ENCODE assay signal across 21 cellular contexts in genomic region chr3:172211123-172211522, GRCh38.
DNase-seq lines count a peak whose midpoint lies in the region; ATAC-seq and TF ChIP-seq lines count a peak whose summit lies in the region.
"Had no signal": no experiment of that assay in that cellular context is flagged by ENCODE, and none has a peak within 500 bp of the region (broad histone marks: within the 10 kb centered on the region; RNA-seq: fewer than 3 reads in every experiment).

No MANE protein-coding gene starts in this region.

- peaks cover 79% of the 10 kb centered on the region for H3K79me2 ChIP-seq in mammary epithelial cell (ENCODE audit: insufficient read depth, low read length)

- H3K9ac ChIP-seq in mammary epithelial cell (ENCODE audit: insufficient read depth, low read length), result no peak overlapping the region
- H3K9ac ChIP-seq in mesenchymal stem cell (ENCODE audit: low read length), result peak overlapping the region; percentile 59
- H3K9ac ChIP-seq: BLaER1 treated with 17β-estradiol and CSF1 and Interleukin-3, amounts not matched to agents 10 nM and 100 nM had no signal

- no peaks in the 10 kb centered on the region for H3K9me3 Mint-ChIP-seq in MCF 10A (ENCODE audit: unreplicated experiment)

- WGBS in mammary epithelial cell (ENCODE audit: low coverage, missing lambda C conversion rate), result 82% methylated on average over 2 of the region's 2 CpGs
- WGBS in mesenchymal stem cell, result 93% methylated on average over 2 of the region's 2 CpGs

- H2AFZ ChIP-seq in mammary epithelial cell (ENCODE audit: low read depth, low read length) (no peak overlapping the region), mesenchymal stem cell (ENCODE audit: low read depth, low read length) (no peak overlapping the region)

- no peak overlapping the region for H3K4me3 ChIP-seq in mammary epithelial cell (replicated peaks in 1 of 3; ENCODE audit: insufficient read depth in 1 of 3, low read depth in 2 of 3, low read length in 3 of 3)
- no peak overlapping the region for H3K4me3 ChIP-seq in RWPE2 (ENCODE audit: severe bottlenecking)
- H3K4me3 ChIP-seq in mesenchymal stem cell (ENCODE audit: insufficient read depth in 1 of 2, low read depth in 1 of 2, low read length in 2 of 2), result no peak overlapping the region
- H3K4me3 ChIP-seq in upper lobe of right lung, result no peak overlapping the region
- H3K4me3 ChIP-seq: BLaER1 treated with 17β-estradiol and CSF1 and Interleukin-3, amounts not matched to agents 10 nM and 100 nM; GM12878 had no signal

- no peak overlapping the region for H3K4ac ChIP-seq in mesenchymal stem cell (ENCODE audit: low read depth in 1 of 2, low read length in 2 of 2)

- BruUV-seq in mammary epithelial cell (replicated peaks; lab: Mats Ljungman, UMichigan) (no TSS peak), MCF 10A (replicated peaks; lab: Mats Ljungman, UMichigan) (no TSS peak)

- in situ Hi-C loops in mammary epithelial cell (cut with MboI; ENCODE audit: low sequenced_read_pairs in 2 of 2), result no loop called here

- H3K36me3 ChIP-seq in mammary epithelial cell (ENCODE audit: insufficient read depth, low read length), result no peaks in the 10 kb centered on the region
- H3K36me3 ChIP-seq in RWPE2 (ENCODE audit: low read depth), result peaks cover 19% of the 10 kb centered on the region
- H3K36me3 ChIP-seq in mesenchymal stem cell (ENCODE audit: control insufficient read depth in 1 of 2, insufficient read depth in 2 of 2, low read depth in 1 of 2, low read length in 2 of 2), result peaks cover 16 to 22% of the 10 kb centered on the region in 2 experiments
- H3K36me3 ChIP-seq in upper lobe of right lung, result no peaks in the 10 kb centered on the region

- H2BK15ac ChIP-seq in mesenchymal stem cell (ENCODE audit: low read depth, poor library complexity, severe bottlenecking), result no peak overlapping the region

- H3K4me2 ChIP-seq in mammary epithelial cell (ENCODE audit: insufficient read depth, low read depth, low read length) (no peak overlapping the region), mesenchymal stem cell (ENCODE audit: low read length, poor library complexity, severe bottlenecking) (no peak overlapping the region)

- dilution Hi-C loops in mammary epithelial cell (cut with HindIII; ENCODE audit: low sequenced_read_pairs), result no loop called here

- H4K91ac ChIP-seq in mesenchymal stem cell (ENCODE audit: low read length), result no peak overlapping the region

- peak overlapping the region; percentile 8 for H3K27ac ChIP-seq in mammary epithelial cell (ENCODE audit: insufficient read depth, low read depth, low read length)
- H3K27ac ChIP-seq in RWPE2 (ENCODE audit: poor library complexity, severe bottlenecking), result peak overlapping the region; percentile 15
- H3K27ac ChIP-seq in mesenchymal stem cell (ENCODE audit: low read length, poor library complexity, severe bottlenecking), result no peak overlapping the region
- H3K27ac ChIP-seq in upper lobe of right lung, result no peak overlapping the region

- no peak overlapping the region for H2AK5ac ChIP-seq in mesenchymal stem cell (ENCODE audit: low read length, severe bottlenecking)

- no peak overlapping the region for H3K27ac Mint-ChIP-seq in MCF 10A (ENCODE audit: low read depth, unreplicated experiment)

- H2BK120ac ChIP-seq in mesenchymal stem cell (ENCODE audit: low read depth, low read length), result no peak overlapping the region

- H3K23ac ChIP-seq in mesenchymal stem cell (ENCODE audit: low read length in 2 of 2), result no peak overlapping the region

- no peak overlapping the region for H2BK5ac ChIP-seq in mesenchymal stem cell (ENCODE audit: low read depth, low read length, poor library complexity, severe bottlenecking)

- no peak overlapping the region for H3K14ac ChIP-seq in mesenchymal stem cell (ENCODE audit: low read length in 2 of 2)

- no peak overlapping the region for H3K18ac ChIP-seq in mesenchymal stem cell (ENCODE audit: low read depth in 1 of 2, low read length in 2 of 2)

- H3K4me1 Mint-ChIP-seq in MCF 10A (ENCODE audit: insufficient read depth, unreplicated experiment), result peaks cover 20% of the 10 kb centered on the region

- no peak overlapping the region for H3K4me3 Mint-ChIP-seq in MCF 10A (ENCODE audit: unreplicated experiment)

- H2BK12ac ChIP-seq in mesenchymal stem cell (ENCODE audit: low read length in 2 of 2), result no peak overlapping the region

- H4K20me1 ChIP-seq in mammary epithelial cell (ENCODE audit: insufficient read depth, low read length), result no peaks in the 10 kb centered on the region

- no peak overlapping the region for H4K8ac ChIP-seq in mesenchymal stem cell (ENCODE audit: low read length)

- POLR2A ChIA-PET in MCF 10A (lab: Yijun Ruan, JAX), result interaction anchor here (0.8 kb wide), 1 partner anchor 17 kb away, joined by 3 read pairs; no protein-coding TSS in a partner anchor

- no peak for TF ChIP-seq CTCF in mammary epithelial cell (conservative IDR thresholded peaks at IDR 0.05 in 1 of 2, IDR thresholded peaks at IDR 0.05 in 1 of 2; ENCODE audit: extremely low read depth in 1 of 2, insufficient read depth in 1 of 2, low read depth in 1 of 2, low read length in 2 of 2)
- no peak for TF ChIP-seq CTCF in MCF 10A (IDR thresholded peaks at IDR 0.05; ENCODE audit: unreplicated experiment)
- TF ChIP-seq CTCF in RWPE2 (IDR thresholded peaks at IDR 0.05; ENCODE audit: poor library complexity, severe bottlenecking), result no peak
- TF ChIP-seq CTCF in upper lobe of right lung (IDR thresholded peaks at IDR 0.05), result no peak

- H3K36me3 Mint-ChIP-seq in MCF 10A (ENCODE audit: insufficient read depth, unreplicated experiment), result peaks cover 8% of the 10 kb centered on the region

- H3K27me3 Mint-ChIP-seq in MCF 10A (ENCODE audit: insufficient read depth, unreplicated experiment), result no peaks in the 10 kb centered on the region

- peaks cover 44% of the 10 kb centered on the region for H3K4me1 ChIP-seq in mammary epithelial cell (ENCODE audit: insufficient read depth, low read length)
- peaks cover 16% of the 10 kb centered on the region for H3K4me1 ChIP-seq in RWPE2 (ENCODE audit: insufficient read depth, poor library complexity, severe bottlenecking)
- H3K4me1 ChIP-seq in mesenchymal stem cell (ENCODE audit: control insufficient read depth, insufficient read depth, low read depth, low read length), result peaks cover 16% of the 10 kb centered on the region
- peaks cover 22% of the 10 kb centered on the region for H3K4me1 ChIP-seq in upper lobe of right lung

- no peaks in the 10 kb centered on the region for H3K9me3 ChIP-seq in mammary epithelial cell (replicated peaks; ENCODE audit: insufficient read depth, low read length)
- peaks cover 4% of the 10 kb centered on the region for H3K9me3 ChIP-seq in RWPE2 (ENCODE audit: severe bottlenecking)
- H3K9me3 ChIP-seq in mesenchymal stem cell (ENCODE audit: control insufficient read depth, low read length), result no peaks in the 10 kb centered on the region
- no peaks in the 10 kb centered on the region for H3K9me3 ChIP-seq in upper lobe of right lung

- intact Hi-C loops in mammary epithelial cell (cut with micrococcal nuclease), result no loop called here
- intact Hi-C loops in MCF 10A (cut with micrococcal nuclease), result no loop called here
- intact Hi-C loops in upper lobe of right lung (cut with DNase I), result no loop called here

- H3K27me3 ChIP-seq in mammary epithelial cell (ENCODE audit: insufficient read depth, low read length) (no peaks in the 10 kb centered on the region), RWPE2 (ENCODE audit: insufficient read depth, poor library complexity, severe bottlenecking) (no peaks in the 10 kb centered on the region), mesenchymal stem cell (ENCODE audit: control insufficient read depth in 1 of 2, insufficient read depth in 1 of 2, low read length in 2 of 2) (no peaks in the 10 kb centered on the region), upper lobe of right lung (no peaks in the 10 kb centered on the region)
- H3K27me3 ChIP-seq: BLaER1 treated with 17β-estradiol and CSF1 and Interleukin-3, amounts not matched to agents 10 nM and 100 nM had no signal

- H3K79me1 ChIP-seq in mesenchymal stem cell (replicated peaks; ENCODE audit: low read length, poor library complexity, severe bottlenecking), result peaks cover 5% of the 10 kb centered on the region

- DNase-seq in mammary epithelial cell (no peak), MCF 10A (ENCODE audit: unreplicated experiment) (no peak), RWPE2 (ENCODE audit: low spot score) (no peak), mesenchymal stem cell (no peak), upper lobe of right lung (no peak), KG1 (lab: John Stamatoyannopoulos, UW) (no peak)
- DNase-seq: 8988T, DMS 273 treated with DMSO at 0.1 percent for 48 hours, GDM1, GOT3, Kasumi-1, NCI-H1105 treated with DMSO at 0.1 percent for 48 hours, NCI-H1694 treated with DMSO at 0.1 percent for 48 hours, NCI-H2107, NCI-H2227 treated with DMSO at 0.1 percent for 48 hours, NCI-H524, Right ventricle myocardium superior had no signal

- CTCF ChIA-PET in mammary epithelial cell (lab: Charles Lee; ENCODE audit: low non-redundant PET) (no interaction called here), MCF 10A (lab: Yijun Ruan, JAX) (no interaction called here)

- ATAC-seq in RWPE2 (ENCODE audit: low read depth), result no peak
- ATAC-seq in upper lobe of right lung, result peak; percentile 69
- ATAC-seq in GM18498 (IDR thresholded peaks at IDR 0.05; ENCODE audit: unreplicated experiment), result no peak
- ATAC-seq in HG03097 (IDR thresholded peaks at IDR 0.05; ENCODE audit: low FRiP score, unreplicated experiment), result no peak
- ATAC-seq: GM12878 had no signal

Comparison
In these comparisons a context has a peak if more than half of its experiments do, and no peak if none do; other contexts are left out.
1. H3K27ac ChIP-seq: peak in mammary epithelial cell (single experiment) and RWPE2 (single experiment); none in mesenchymal stem cell (single experiment) and upper lobe of right lung (single experiment).